18 cellular contexts compared by ENCODE assay signal in the genomic region with DNA sequence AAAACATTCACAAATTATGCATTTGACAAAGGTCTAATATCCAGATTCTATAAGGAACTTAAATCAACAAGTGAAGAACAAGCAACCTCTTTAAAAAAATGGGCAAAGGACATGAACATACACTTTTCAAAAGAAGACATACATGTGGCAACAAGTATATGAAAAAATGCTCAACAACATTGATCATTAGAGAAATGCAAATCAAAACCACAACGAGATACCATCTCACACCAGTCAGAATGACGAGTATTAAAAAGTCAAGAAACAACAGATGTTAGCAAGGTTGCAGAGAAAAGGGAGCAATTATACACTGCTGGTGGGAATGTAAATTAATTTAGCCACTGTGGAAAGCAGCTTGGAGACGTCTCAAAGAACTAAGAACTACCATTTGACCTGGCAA. TPM values are rescaled to one million over a fixed set of nuclear protein-coding genes. Genes with fewer than 3 reads are reported as not detected.
"Had no signal": no experiment of that assay in that cellular context is flagged by ENCODE, and none has a peak within 500 bp of the region (broad histone marks: within the 10 kb centered on the region; RNA-seq: fewer than 3 reads in every experiment).

No MANE protein-coding gene starts in this region.

- H3K27ac ChIP-seq: esophagus squamous epithelium, hepatocyte, parathyroid adenoma, prostate gland, right lobe of liver, suprapubic skin, thyroid gland, upper lobe of left lung, uterus had no signal

- H3K9me3 ChIP-seq: esophagus squamous epithelium, prostate gland, right lobe of liver, suprapubic skin, thyroid gland, upper lobe of left lung, uterus had no signal

- H3K4me1 ChIP-seq: esophagus squamous epithelium, prostate gland, right lobe of liver, suprapubic skin, thyroid gland, uterus had no signal

- H3K36me3 ChIP-seq: esophagus squamous epithelium, prostate gland, right lobe of liver, suprapubic skin, thyroid gland, upper lobe of left lung, uterus had no signal

- H3K9ac ChIP-seq: parathyroid adenoma had no signal

- DNase-seq: effector memory CD4-positive, alpha-beta T cell; esophagus squamous epithelium; foreskin fibroblast; head of caudate nucleus; kidney glomerular epithelial cell; naive thymus-derived CD4-positive, alpha-beta T cell; nephron progenitor cell; right lobe of liver; stimulated activated CD4-positive, alpha-beta T cell treated with anti-CD3 and anti-CD28 coated beads, Interleukin-4, amount 100 ng/mL, for 1 hour; stimulated activated CD8-positive, alpha-beta memory T cell treated with anti-CD3 and anti-CD28 coated beads, Interleukin-4, amount 100 ng/mL, for 48 hours; stimulated activated naive CD8-positive, alpha-beta T cell treated with anti-CD3 and anti-CD28 coated beads, Interleukin-15, Interleukin-2, amounts not matched to agents 100 U/mL and 50 U/mL, for 24 hours; thyroid gland; uterus had no signal

- H2AFZ ChIP-seq: hepatocyte, parathyroid adenoma had no signal

- H3K27me3 ChIP-seq: hepatocyte, right lobe of liver, suprapubic skin, thyroid gland, upper lobe of left lung, uterus had no signal

- H3K4me3 ChIP-seq: esophagus squamous epithelium, hepatocyte, prostate gland, right lobe of liver, suprapubic skin, thyroid gland, upper lobe of left lung, uterus had no signal

- H3K4me2 ChIP-seq: hepatocyte had no signal

- H3K79me2 ChIP-seq: hepatocyte, parathyroid adenoma had no signal

RNA-seq across cellular contexts. Expression of a gene that starts 38.9 kb away (rescaled TPM):
- polyA plus RNA-seq: naive thymus-derived CD4-positive, alpha-beta T cell had no signal
